In the genomic region with DNA sequence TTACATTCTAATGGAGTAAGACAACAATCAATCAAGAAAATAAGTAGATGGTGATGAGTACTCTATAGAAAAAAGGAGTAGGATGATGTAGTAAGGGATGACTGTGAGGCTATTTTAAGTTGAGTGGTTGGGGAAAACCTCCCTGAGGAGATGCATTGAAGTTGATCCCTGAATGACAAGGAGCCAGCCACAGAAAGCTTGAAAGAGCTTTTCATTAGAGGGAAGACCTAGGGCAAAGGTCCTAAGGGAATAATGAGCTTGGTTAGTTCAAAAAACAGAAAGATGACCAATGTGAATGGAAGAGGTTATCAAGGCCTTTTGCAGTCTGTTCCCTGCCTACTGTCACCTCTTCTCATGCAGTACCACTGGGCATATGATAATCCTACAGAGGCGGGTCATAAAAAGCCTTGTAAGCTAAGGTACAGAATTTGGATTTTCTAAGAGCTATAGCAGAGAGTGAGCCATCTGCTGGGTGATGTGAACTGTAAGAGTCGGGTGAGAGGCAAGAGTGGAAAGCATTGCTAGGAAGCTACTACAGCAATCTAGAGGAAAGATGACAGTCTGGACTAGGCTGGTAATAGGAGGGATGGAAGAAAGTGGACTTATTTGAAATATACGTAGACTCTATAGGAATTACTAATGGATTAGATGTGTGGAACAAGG, we compare ENCODE assay signal across 10 cellular contexts. TPM values are rescaled to one million over a fixed set of nuclear protein-coding genes. Genes with fewer than 3 reads are reported as not detected.
A peak's percentile ranks its signal among the peaks of the same experiment; 100 is the strongest.
DNase-seq lines count a peak whose midpoint lies in the region; ATAC-seq and TF ChIP-seq lines count a peak whose summit lies in the region.
"Had no signal": no experiment of that assay in that cellular context is flagged by ENCODE, and none has a peak within 500 bp of the region (broad histone marks: within the 10 kb centered on the region; RNA-seq: fewer than 3 reads in every experiment).

No MANE protein-coding gene starts in this region.

- H3K9me3 ChIP-seq in neural cell (ENCODE audit: low read length): no peaks in the 10 kb centered on the region

- H3K36me3 ChIP-seq in neural cell (ENCODE audit: insufficient read depth, low read length): peaks cover 16% of the 10 kb centered on the region

- no peak overlapping the region for H3K4me2 ChIP-seq in neural cell (ENCODE audit: low read length)
- H3K4me2 ChIP-seq: smooth muscle cell had no signal

- no peak overlapping the region for H3K27ac ChIP-seq in neural cell (ENCODE audit: low read length)
- H3K27ac ChIP-seq: WERI-Rb-1 had no signal

- TF ChIP-seq CTCF in cardiac fibroblast (IDR thresholded peaks at IDR 0.05; ENCODE audit: low read depth, low read length) (peak; percentile 17), neural cell (IDR thresholded peaks at IDR 0.05; ENCODE audit: poor library complexity, severe bottlenecking) (no peak)

- no peaks in the 10 kb centered on the region for H4K20me1 ChIP-seq in neural cell (ENCODE audit: insufficient read depth)

- TF ChIP-seq EP300 in neural cell (conservative IDR thresholded peaks at IDR 0.05; ENCODE audit: poor library complexity, severe bottlenecking): no peak

- no peaks in the 10 kb centered on the region for H3K27me3 ChIP-seq in neural cell (ENCODE audit: insufficient read depth, low read depth, low read length)

- H3K79me2 ChIP-seq in neural cell (replicated peaks; ENCODE audit: insufficient read depth, low read length): peaks cover 17% of the 10 kb centered on the region

- peak; percentile 24 for DNase-seq in EH (ENCODE audit: low read depth)
- peak; percentile 18 for DNase-seq in NCI-H1694 (lab: John Stamatoyannopoulos, UW)
- peak; percentile 27 to 48 for DNase-seq in cardiac fibroblast (ENCODE audit: low read depth in 2 of 2)
- DNase-seq in ACHN: no peak
- no peak for DNase-seq in NCI-H1048 (lab: John Stamatoyannopoulos, UW)
- DNase-seq: WERI-Rb-1 had no signal

- no peak for ATAC-seq in GM18868 (IDR thresholded peaks at IDR 0.05; ENCODE audit: unreplicated experiment)
- ATAC-seq: HCT116 had no signal

- no peak overlapping the region for H3K9ac ChIP-seq in neural cell (ENCODE audit: low read length)

- in situ Hi-C loops in ACHN (cut with HindIII; ENCODE audit: low pct_ligation_motif_present, low pct_unique_long_range_greater_than_20kb, low sequenced_read_pairs): no loop called here

- H2AFZ ChIP-seq in neural cell (ENCODE audit: low read depth, low read length): no peak overlapping the region

- no peaks in the 10 kb centered on the region for H3F3A ChIP-seq in neural cell (ENCODE audit: insufficient read depth, low read length, poor library complexity, severe bottlenecking)

- no peak overlapping the region for H3K4me3 ChIP-seq in cardiac fibroblast (replicated peaks in 1 of 2; ENCODE audit: low read depth in 2 of 2, low read length in 2 of 2)
- no peak overlapping the region for H3K4me3 ChIP-seq in neural cell (ENCODE audit: low read length)

- no peaks in the 10 kb centered on the region for H3K9me2 ChIP-seq in neural cell (ENCODE audit: insufficient read depth, low read length)

- no peak for TF ChIP-seq RAD21 in neural cell (conservative IDR thresholded peaks at IDR 0.05)

TF ChIP-seq in neural cell, 6 proteins besides CTCF, POLR2A, EP300 and RAD21:
- TF ChIP-seq EZH2 (IDR thresholded peaks at IDR 0.05; ENCODE audit: borderline replicate concordance, insufficient read depth, low read length, poor library complexity, severe bottlenecking) (no peak), SMC3 (conservative IDR thresholded peaks at IDR 0.05; ENCODE audit: poor library complexity) (peak; percentile 19), MXI1 (conservative IDR thresholded peaks at IDR 0.05; ENCODE audit: poor library complexity, severe bottlenecking) (no peak), POLR2AphosphoS5 (IDR thresholded peaks at IDR 0.05) (no peak), TAF1 (IDR thresholded peaks at IDR 0.05; ENCODE audit: low read depth) (no peak)
- TF ChIP-seq, protein P1, sequence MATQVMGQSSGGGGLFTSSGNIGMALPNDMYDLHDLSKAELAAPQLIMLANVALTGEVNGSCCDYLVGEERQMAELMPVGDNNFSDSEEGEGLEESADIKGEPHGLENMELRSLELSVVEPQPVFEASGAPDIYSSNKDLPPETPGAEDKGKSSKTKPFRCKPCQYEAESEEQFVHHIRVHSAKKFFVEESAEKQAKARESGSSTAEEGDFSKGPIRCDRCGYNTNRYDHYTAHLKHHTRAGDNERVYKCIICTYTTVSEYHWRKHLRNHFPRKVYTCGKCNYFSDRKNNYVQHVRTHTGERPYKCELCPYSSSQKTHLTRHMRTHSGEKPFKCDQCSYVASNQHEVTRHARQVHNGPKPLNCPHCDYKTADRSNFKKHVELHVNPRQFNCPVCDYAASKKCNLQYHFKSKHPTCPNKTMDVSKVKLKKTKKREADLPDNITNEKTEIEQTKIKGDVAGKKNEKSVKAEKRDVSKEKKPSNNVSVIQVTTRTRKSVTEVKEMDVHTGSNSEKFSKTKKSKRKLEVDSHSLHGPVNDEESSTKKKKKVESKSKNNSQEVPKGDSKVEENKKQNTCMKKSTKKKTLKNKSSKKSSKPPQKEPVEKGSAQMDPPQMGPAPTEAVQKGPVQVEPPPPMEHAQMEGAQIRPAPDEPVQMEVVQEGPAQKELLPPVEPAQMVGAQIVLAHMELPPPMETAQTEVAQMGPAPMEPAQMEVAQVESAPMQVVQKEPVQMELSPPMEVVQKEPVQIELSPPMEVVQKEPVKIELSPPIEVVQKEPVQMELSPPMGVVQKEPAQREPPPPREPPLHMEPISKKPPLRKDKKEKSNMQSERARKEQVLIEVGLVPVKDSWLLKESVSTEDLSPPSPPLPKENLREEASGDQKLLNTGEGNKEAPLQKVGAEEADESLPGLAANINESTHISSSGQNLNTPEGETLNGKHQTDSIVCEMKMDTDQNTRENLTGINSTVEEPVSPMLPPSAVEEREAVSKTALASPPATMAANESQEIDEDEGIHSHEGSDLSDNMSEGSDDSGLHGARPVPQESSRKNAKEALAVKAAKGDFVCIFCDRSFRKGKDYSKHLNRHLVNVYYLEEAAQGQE (IDR thresholded peaks at IDR 0.05; ENCODE audit: borderline replicate concordance): no peak

RNA-seq across cellular contexts. Expression of a gene that starts 3.1 kb away (rescaled TPM):
- polyA plus RNA-seq in neural cell: 10.4 and 11.8 TPM in 2 replicates
- polyA minus RNA-seq in neural cell: 20.7 and 28.0 TPM in 2 replicates

Comparison
In these comparisons a context has a peak if more than half of its experiments do, and no peak if none do; other contexts are left out.
1. DNase-seq: peak in EH (single experiment), NCI-H1694 (single experiment) and cardiac fibroblast (2 of 2); none in ACHN (single experiment) and NCI-H1048 (single experiment).